8 cellular contexts compared by ENCODE assay signal in genomic region chr14:39368261-39368959, GRCh38.
A peak's percentile ranks its signal among the peaks of the same experiment; 100 is the strongest.
DNase-seq lines count a peak whose midpoint lies in the region; ATAC-seq and TF ChIP-seq lines count a peak whose summit lies in the region.

No MANE protein-coding gene starts in this region.

- peak; percentile 55 for ATAC-seq in thoracic aorta (ENCODE audit: insufficient number of reproducible peaks, low FRiP score, low read depth)
- ATAC-seq in stimulated activated effector memory CD8-positive, alpha-beta T cell treated with anti-CD3 and anti-CD28 coated beads, Interleukin-12 subunit alpha, Interleukin-12 subunit beta, amount 100 ng/mL, for 72 hours = no peak

- H3K27ac ChIP-seq in caudate nucleus (ENCODE audit: low read depth, low read length) (peak overlapping the region; percentile 6), thoracic aorta (no peak overlapping the region), spleen (no peak overlapping the region)

- H3K4me3 ChIP-seq in NT2/D1 (ENCODE audit: insufficient read length, low read depth) (no peak overlapping the region), kidney epithelial cell (ENCODE audit: low read depth, low read length) (no peak overlapping the region), thoracic aorta (no peak overlapping the region), spleen (no peak overlapping the region)

- no peak for TF ChIP-seq POLR2A in spleen (IDR thresholded peaks at IDR 0.05)

- peaks cover 17% of the 10 kb centered on the region for H3K4me1 Mint-ChIP-seq in stimulated activated effector memory CD8-positive, alpha-beta T cell treated with anti-CD3 and anti-CD28 coated beads, Interleukin-12 subunit alpha, Interleukin-12 subunit beta, amount 100 ng/mL, for 72 hours

- WGBS in spleen, 5 donors = 63 to 79% (median 73%) methylated on average over 4 of the region's 4 CpGs

- peaks cover 10% of the 10 kb centered on the region for H3K9me3 Mint-ChIP-seq in stimulated activated effector memory CD8-positive, alpha-beta T cell treated with anti-CD3 and anti-CD28 coated beads, Interleukin-12 subunit alpha, Interleukin-12 subunit beta, amount 100 ng/mL, for 72 hours

- peaks cover 4% of the 10 kb centered on the region for H3K36me3 ChIP-seq in NT2/D1 (ENCODE audit: insufficient read depth, insufficient read length, low read length)
- no peaks in the 10 kb centered on the region for H3K36me3 ChIP-seq in kidney epithelial cell (ENCODE audit: control insufficient read depth, insufficient read depth, low read length)
- H3K36me3 ChIP-seq in thoracic aorta = no peaks in the 10 kb centered on the region
- H3K36me3 ChIP-seq in spleen = peaks cover 0 to 52% (median 14%) of the 10 kb centered on the region in 6 donors

- no peak overlapping the region for H3K4me3 Mint-ChIP-seq in stimulated activated effector memory CD8-positive, alpha-beta T cell treated with anti-CD3 and anti-CD28 coated beads, Interleukin-12 subunit alpha, Interleukin-12 subunit beta, amount 100 ng/mL, for 72 hours

- H3K27ac Mint-ChIP-seq in stimulated activated effector memory CD8-positive, alpha-beta T cell treated with anti-CD3 and anti-CD28 coated beads, Interleukin-12 subunit alpha, Interleukin-12 subunit beta, amount 100 ng/mL, for 72 hours = no peak overlapping the region

- H3K9ac ChIP-seq in NT2/D1 (ENCODE audit: insufficient read length, low read depth) = no peak overlapping the region

- H3K9me3 ChIP-seq in NT2/D1 (ENCODE audit: insufficient read depth, low read length) (peaks cover 10% of the 10 kb centered on the region; the same call in 1 of the 2 replicates), thoracic aorta (peaks cover 15% of the 10 kb centered on the region), spleen (peaks cover 15 to 27% (median 25%) of the 10 kb centered on the region in 8 donors)

- peaks cover 43% of the 10 kb centered on the region for H3K36me3 Mint-ChIP-seq in stimulated activated effector memory CD8-positive, alpha-beta T cell treated with anti-CD3 and anti-CD28 coated beads, Interleukin-12 subunit alpha, Interleukin-12 subunit beta, amount 100 ng/mL, for 72 hours

- H3K27me3 ChIP-seq in NT2/D1 (ENCODE audit: insufficient read depth, insufficient read length) = no peaks in the 10 kb centered on the region
- no peaks in the 10 kb centered on the region for H3K27me3 ChIP-seq in kidney epithelial cell (ENCODE audit: control insufficient read depth, insufficient read depth, low read length)
- no peaks in the 10 kb centered on the region for H3K27me3 ChIP-seq in thoracic aorta (replicated peaks; ENCODE audit: insufficient read depth)
- H3K27me3 ChIP-seq in spleen (replicated peaks in 1 of 7) = no peaks in the 10 kb centered on the region

- DNase-seq in EL (peak; percentile 68), HUDEP-2 (lab: John Stamatoyannopoulos, UW; ENCODE audit: unreplicated experiment in 76 of 76) (peak in 39 of 76 experiments; percentile 1 to 50 (median 16)), NT2/D1 (ENCODE audit: low read depth, low spot score) (peak; percentile 69), caudate nucleus (lab: John Stamatoyannopoulos, UW) (peak in 29 of 61 donors; percentile 9 to 86 (median 37)), kidney epithelial cell (ENCODE audit: low read depth) (no peak), thoracic aorta (ENCODE audit: low spot score) (no peak), spleen (no peak)
- no peak for DNase-seq in stimulated activated effector memory CD8-positive, alpha-beta T cell treated with anti-CD3 and anti-CD28 coated beads, Interleukin-12 subunit alpha, Interleukin-12 subunit beta, amount 100 ng/mL, for 72 hours (ENCODE audit: low spot score in 2 of 2)

- intact Hi-C loops in spleen (cut with DNase I; ENCODE audit: low total_unique reads) = no loop called here

- H3K4me1 ChIP-seq in NT2/D1 (ENCODE audit: insufficient read depth, insufficient read length) (peaks cover 2% of the 10 kb centered on the region), thoracic aorta (ENCODE audit: control insufficient read depth in 1 of 2, low read depth in 2 of 2) (no peaks in the 10 kb centered on the region), spleen (no peaks in the 10 kb centered on the region)

- peak; percentile 64 for TF ChIP-seq CTCF in kidney epithelial cell (IDR thresholded peaks at IDR 0.05; ENCODE audit: insufficient read depth, low read length, poor library complexity, severe bottlenecking)
- peak; percentile 37 for TF ChIP-seq CTCF in thoracic aorta (IDR thresholded peaks at IDR 0.05)
- peak in 4 of 11 experiments; percentile 10 to 33 (median 30) for TF ChIP-seq CTCF in spleen (IDR thresholded peaks at IDR 0.05 in 8 of 11, conservative IDR thresholded peaks at IDR 0.05 in 3 of 11)

Comparison
In these comparisons a context has a peak if more than half of its experiments do, and no peak if none do; other contexts are left out.
1. DNase-seq: peak in EL (single experiment), HUDEP-2 (39 of 76) and NT2/D1 (single experiment); none in kidney epithelial cell (single experiment), thoracic aorta (single experiment), stimulated activated effector memory CD8-positive, alpha-beta T cell treated with anti-CD3 and anti-CD28 coated beads, Interleukin-12 subunit alpha, Interleukin-12 subunit beta, amount 100 ng/mL, for 72 hours (0 of 2) and spleen (single experiment).